Comparison of ENCODE assay signal across 8 cellular contexts in the genomic region with DNA sequence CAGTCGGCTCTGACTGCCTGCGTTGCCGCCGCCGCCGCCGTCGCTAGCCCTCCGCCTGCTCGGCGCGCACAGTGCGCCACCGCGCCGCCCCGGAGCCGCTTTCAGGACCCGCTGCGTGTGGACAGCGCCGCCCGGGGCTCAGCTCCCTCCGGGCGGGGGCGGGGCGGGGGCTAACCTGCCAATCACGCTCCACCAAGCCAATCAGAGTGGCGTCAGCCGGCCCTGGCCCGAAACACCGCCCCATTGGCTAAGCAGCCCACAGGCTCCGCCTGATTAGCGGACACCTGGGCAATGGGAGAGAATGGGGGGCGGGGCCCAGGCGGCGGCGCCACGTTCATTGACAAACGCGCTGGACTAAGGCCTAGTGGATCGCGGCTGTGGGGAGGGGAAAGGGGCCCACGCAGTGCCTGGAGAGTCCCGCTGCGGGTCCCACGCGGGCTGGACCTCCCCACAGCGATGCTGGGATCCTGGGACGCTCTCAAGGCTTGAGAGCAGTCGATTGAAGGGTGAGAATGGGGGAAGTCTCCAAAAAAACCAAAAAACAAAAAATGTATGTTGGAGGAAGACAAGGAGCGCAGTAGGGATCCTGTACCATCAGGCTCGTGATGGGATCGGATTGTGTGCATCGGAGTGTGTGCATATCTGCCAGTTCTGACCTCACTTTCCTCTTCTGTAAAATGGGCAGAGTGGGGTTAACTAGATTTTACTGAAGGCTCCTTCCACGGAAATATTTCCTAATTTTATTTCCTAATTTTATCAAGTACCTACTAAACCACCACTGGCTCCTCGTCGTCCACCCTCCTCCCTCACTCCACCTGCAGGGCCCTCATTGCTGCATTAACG. TPM values are rescaled to one million over a fixed set of nuclear protein-coding genes. Genes with fewer than 3 reads are reported as not detected.
DNase-seq lines count a peak whose midpoint lies in the region; ATAC-seq, FAIRE-seq and TF ChIP-seq lines count a peak whose summit lies in the region.

No MANE protein-coding gene starts in this region.

- FAIRE-seq in GM12892 (lab: Jason Lieb, UNC), result peak; percentile 99

- TF ChIP-seq POLR2A in GM12892 (IDR thresholded peaks at IDR 0.05; ENCODE audit: low read depth, low read length), result peak; percentile 71; the same call in 1 of the 2 replicates
- no peak for TF ChIP-seq POLR2A in gastrocnemius medialis (IDR thresholded peaks at IDR 0.05)

- H3K27me3 Mint-ChIP-seq in T-helper 1 cell treated with Interleukin-12 subunit alpha and Interleukin-12 subunit beta and Interleukin-4 antibody, amounts not matched to agents 30 μg/mL and 1 μg/mL, for 36 hours (ENCODE audit: low read depth), result peaks cover 95% of the 10 kb centered on the region

- H3K4me1 ChIP-seq in gastrocnemius medialis, result peaks cover 25 to 26% of the 10 kb centered on the region in 2 donors

- no peaks in the 10 kb centered on the region for H3K9me3 Mint-ChIP-seq in T-helper 1 cell treated with Interleukin-12 subunit alpha and Interleukin-12 subunit beta and Interleukin-4 antibody, amounts not matched to agents 30 μg/mL and 1 μg/mL, for 36 hours

- ATAC-seq in HG02759 (IDR thresholded peaks at IDR 0.05; ENCODE audit: unreplicated experiment) (peak; percentile 82), gastrocnemius medialis (peak; percentile 81 to 89)

- DNase-seq in GM12892 (ENCODE audit: insufficient read length), result peak; percentile 97
- DNase-seq in NCI-H1417 (lab: John Stamatoyannopoulos, UW), result peak; percentile 91 to 96 (median 92)
- DNase-seq in anterior cingulate cortex (lab: John Stamatoyannopoulos, UW), result peak in 55 of 58 donors; percentile 8 to 80 (median 58)
- DNase-seq in hypothalamus (lab: John Stamatoyannopoulos, UW), result peak in 47 of 51 donors; percentile 3 to 81 (median 58)
- DNase-seq in gastrocnemius medialis, result peak; percentile 55 to 72
- no peak for DNase-seq in SKM-1 (lab: John Stamatoyannopoulos, UW; ENCODE audit: unreplicated experiment)

- peaks cover 3% of the 10 kb centered on the region for H3K36me3 Mint-ChIP-seq in T-helper 1 cell treated with Interleukin-12 subunit alpha and Interleukin-12 subunit beta and Interleukin-4 antibody, amounts not matched to agents 30 μg/mL and 1 μg/mL, for 36 hours (ENCODE audit: low read depth)

- TF ChIP-seq CTCF in gastrocnemius medialis (IDR thresholded peaks at IDR 0.05 in 4 of 5, conservative IDR thresholded peaks at IDR 0.05 in 1 of 5), result no peak

- in situ Hi-C loops in gastrocnemius medialis (cut with MboI; ENCODE audit: low sequenced_read_pairs in 4 of 4), result no loop called here

- no peaks in the 10 kb centered on the region for H3K36me3 ChIP-seq in gastrocnemius medialis

- peaks cover 98 to 99% (median 98%) of the 10 kb centered on the region in 3 donors for H3K27me3 ChIP-seq in gastrocnemius medialis

- no peaks in the 10 kb centered on the region for H3K9me3 ChIP-seq in gastrocnemius medialis

- intact Hi-C loops in gastrocnemius medialis (cut with DNase I; ENCODE audit: low total_unique reads), result loop anchor here (1.0 kb wide), 1 partner anchor 51 kb away; no protein-coding TSS in a partner anchor

- peak overlapping the region; percentile 60 for H3K4me3 Mint-ChIP-seq in T-helper 1 cell treated with Interleukin-12 subunit alpha and Interleukin-12 subunit beta and Interleukin-4 antibody, amounts not matched to agents 30 μg/mL and 1 μg/mL, for 36 hours

- peaks cover 20% of the 10 kb centered on the region for H3K4me1 Mint-ChIP-seq in T-helper 1 cell treated with Interleukin-12 subunit alpha and Interleukin-12 subunit beta and Interleukin-4 antibody, amounts not matched to agents 30 μg/mL and 1 μg/mL, for 36 hours (ENCODE audit: low read depth)

- H3K27ac Mint-ChIP-seq in T-helper 1 cell treated with Interleukin-12 subunit alpha and Interleukin-12 subunit beta and Interleukin-4 antibody, amounts not matched to agents 30 μg/mL and 1 μg/mL, for 36 hours, result peak overlapping the region; percentile 70

- H3K4me3 ChIP-seq in gastrocnemius medialis, result peak overlapping the region in 3 of 4 donors; percentile 19 to 45 (median 19)

- H3K27ac ChIP-seq in gastrocnemius medialis, result no peak overlapping the region

RNA-seq across cellular contexts. Expression of a gene that starts 6.3 kb away (rescaled TPM):
- 33.5 TPM for polyA plus RNA-seq in GM12892 (2012; ENCODE audit: missing spikeins)
- total RNA-seq in gastrocnemius medialis, result under 1 TPM in 1 of 4 donors, not detected in 3; 0.19 TPM
